ENCODE assay signal across 40 cellular contexts in the genomic region with DNA sequence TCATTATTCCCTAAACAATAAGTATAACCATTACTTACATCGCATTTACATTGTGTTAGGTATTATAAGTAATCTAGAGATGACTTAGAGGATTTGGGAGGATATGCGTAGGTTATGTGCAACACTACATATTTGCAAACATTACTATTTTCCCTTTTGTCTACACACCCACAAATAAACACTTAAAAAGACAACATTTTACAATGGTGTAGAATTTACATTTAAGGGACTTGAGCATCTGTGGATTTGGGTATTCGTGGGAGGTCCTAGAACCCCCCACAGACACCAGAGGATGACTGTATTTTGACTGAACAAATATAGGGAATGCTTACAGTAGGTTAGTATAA.
"Had no signal": no experiment of that assay in that cellular context is flagged by ENCODE, and none has a peak within 500 bp of the region (broad histone marks: within the 10 kb centered on the region; RNA-seq: fewer than 3 reads in every experiment).

No MANE protein-coding gene starts in this region.

- H3K36me3 Mint-ChIP-seq: activated naive CD4-positive, alpha-beta T cell treated with anti-CD3 and anti-CD28 coated beads, Interleukin-2, amount 10 ng/mL, durations not matched to agents 7 days and 5 days; activated naive CD4-positive, alpha-beta T cell treated with anti-CD3 and anti-CD28 coated beads, Interleukin-2, amount 50 U/mL, for 24 hours; activated naive CD4-positive, alpha-beta T cell treated with anti-CD3 and anti-CD28 coated beads, Interleukin-2, amount 50 U/mL, for 72 hours; activated naive CD8-positive, alpha-beta T cell; activated naive CD8-positive, alpha-beta T cell treated with anti-CD3 and anti-CD28 coated beads for 36 hours; activated naive CD8-positive, alpha-beta T cell treated with anti-CD3 and anti-CD28 coated beads, Interleukin-2, amount 10 ng/mL, durations not matched to agents 7 days and 5 days; brain had no signal

- DNase-seq: activated effector memory CD4-positive, alpha-beta T cell treated with anti-CD3 and anti-CD28 coated beads, Interleukin-2, amount 50 U/mL, for 16 hours; activated effector memory CD4-positive, alpha-beta T cell treated with Interleukin-2 at 50 U/mL for 16 hours; activated gamma-delta T cell; activated gamma-delta T cell treated with Interleukin-2 at 50 U/mL for 16 hours; activated naive CD4-positive, alpha-beta T cell; activated naive CD4-positive, alpha-beta T cell treated with anti-CD3 and anti-CD28 coated beads for 36 hours; activated naive CD4-positive, alpha-beta T cell treated with anti-CD3 and anti-CD28 coated beads, Interleukin-2, amount 10 ng/mL, durations not matched to agents 7 days and 5 days; activated naive CD4-positive, alpha-beta T cell treated with anti-CD3 and anti-CD28 coated beads, Interleukin-2, amount 50 U/mL, for 16 hours; activated naive CD4-positive, alpha-beta T cell treated with Interleukin-2 at 50 U/mL for 16 hours; activated naive CD8-positive, alpha-beta T cell treated with anti-CD3 and anti-CD28 coated beads for 36 hours; activated naive CD8-positive, alpha-beta T cell treated with anti-CD3 and anti-CD28 coated beads, Interleukin-2, amount 10 ng/mL, durations not matched to agents 7 days and 5 days; activated naive CD8-positive, alpha-beta T cell treated with anti-CD3 and anti-CD28 coated beads, Interleukin-2, amount 50 U/mL, for 24 hours; activated T-cell treated with anti-CD3 and anti-CD28 coated beads, Interleukin-2, amount 50 U/mL, for 1 hour; activated T-cell treated with anti-CD3 and anti-CD28 coated beads, Interleukin-2, amount 50 U/mL, for 24 hours; activated T-cell treated with anti-CD3 and anti-CD28 coated beads, Interleukin-2, amount 50 U/mL, for 4 hours; activated T-cell treated with anti-CD3 and anti-CD28 coated beads, Interleukin-2, amount 50 U/mL, for 48 hours; activated T-cell treated with anti-CD3 and anti-CD28 coated beads, Interleukin-2, amount 50 U/mL, for 72 hours; adrenal gland; amniotic stem cell; amygdala; anterior cingulate cortex; aorta; body of pancreas; caudate nucleus; central memory CD4-positive, alpha-beta T cell; cerebellar nuclear complex had no signal

- H3K27ac ChIP-seq: adrenal gland, ascending aorta, body of pancreas, brain microvascular endothelial cell, breast epithelium, cardiac muscle cell had no signal

- H3K27me3 ChIP-seq: adrenal gland, ascending aorta, brain microvascular endothelial cell, breast epithelium, cardiac muscle cell had no signal

- H3K9me3 Mint-ChIP-seq: activated naive CD4-positive, alpha-beta T cell treated with anti-CD3 and anti-CD28 coated beads for 36 hours; activated naive CD4-positive, alpha-beta T cell treated with anti-CD3 and anti-CD28 coated beads, Interleukin-2, amount 10 ng/mL, durations not matched to agents 7 days and 5 days; activated naive CD4-positive, alpha-beta T cell treated with anti-CD3 and anti-CD28 coated beads, Interleukin-2, amount 50 U/mL, for 24 hours; activated naive CD4-positive, alpha-beta T cell treated with anti-CD3 and anti-CD28 coated beads, Interleukin-2, amount 50 U/mL, for 72 hours; activated naive CD8-positive, alpha-beta T cell treated with anti-CD3 and anti-CD28 coated beads for 36 hours; activated naive CD8-positive, alpha-beta T cell treated with anti-CD3 and anti-CD28 coated beads, Interleukin-2, amount 10 ng/mL, durations not matched to agents 7 days and 5 days; activated naive CD8-positive, alpha-beta T cell treated with anti-CD3 and anti-CD28 coated beads, Interleukin-2, amount 50 U/mL, for 24 hours; activated T-cell treated with anti-CD3 and anti-CD28 coated beads, Interleukin-2, amount 50 U/mL, for 24 hours; activated T-cell treated with anti-CD3 and anti-CD28 coated beads, Interleukin-2, amount 50 U/mL, for 4 hours; activated T-helper 1 cell treated with anti-CD3 and anti-CD28 coated beads, Interleukin-12 subunit alpha, Interleukin-12 subunit beta, Interleukin-2, Interleukin-4 antibody, amounts not matched to agents 30 ng/mL and 10 ng/mL and 1 ng/mL, durations not matched to agents 14 hours and 24 hours and 36 hours; activated T-helper 17 cell treated with anti-CD3 and anti-CD28 coated beads, Interleukin-2, amount 50 U/mL, for 72 hours; activated T-helper 2 cell treated with anti-CD3 and anti-CD28 coated beads, Interferon-gamma antibody, Interleukin-2, Interleukin-4, amounts not matched to agents 10 μg/mL and 5 μg/mL and 100 μg/mL, durations not matched to agents 14 hours and 24 hours and 36 hours; central memory CD8-positive, alpha-beta T cell had no signal

- H3K9me3 ChIP-seq: adrenal gland, ascending aorta, body of pancreas, breast epithelium had no signal

- H3K36me3 ChIP-seq: adrenal gland, ascending aorta, brain microvascular endothelial cell, breast epithelium, cardiac muscle cell had no signal

- H3K27me3 Mint-ChIP-seq: activated naive CD4-positive, alpha-beta T cell treated with anti-CD3 and anti-CD28 coated beads, Interleukin-2, amount 10 ng/mL, durations not matched to agents 7 days and 5 days had no signal

- FAIRE-seq: astrocyte, bronchial epithelial cell had no signal

- H3K27ac Mint-ChIP-seq: activated naive CD4-positive, alpha-beta T cell treated with anti-CD3 and anti-CD28 coated beads for 36 hours; activated naive CD4-positive, alpha-beta T cell treated with anti-CD3 and anti-CD28 coated beads, Interleukin-2, amount 10 ng/mL, durations not matched to agents 7 days and 5 days; activated naive CD4-positive, alpha-beta T cell treated with anti-CD3 and anti-CD28 coated beads, Interleukin-2, amount 50 U/mL, for 24 hours; activated naive CD4-positive, alpha-beta T cell treated with anti-CD3 and anti-CD28 coated beads, Interleukin-2, amount 50 U/mL, for 72 hours; activated naive CD8-positive, alpha-beta T cell; activated naive CD8-positive, alpha-beta T cell treated with anti-CD3 and anti-CD28 coated beads for 36 hours; activated naive CD8-positive, alpha-beta T cell treated with anti-CD3 and anti-CD28 coated beads, Interleukin-2, amount 10 ng/mL, durations not matched to agents 7 days and 5 days; activated naive CD8-positive, alpha-beta T cell treated with anti-CD3 and anti-CD28 coated beads, Interleukin-2, amount 50 U/mL, for 24 hours; activated T-cell treated with anti-CD3 and anti-CD28 coated beads, Interleukin-2, amount 50 U/mL, for 24 hours; activated T-cell treated with anti-CD3 and anti-CD28 coated beads, Interleukin-2, amount 50 U/mL, for 72 hours; activated T-helper 1 cell treated with anti-CD3 and anti-CD28 coated beads, Interleukin-12 subunit alpha, Interleukin-12 subunit beta, Interleukin-2, Interleukin-4 antibody, amounts not matched to agents 30 ng/mL and 10 ng/mL and 1 ng/mL, durations not matched to agents 14 hours and 24 hours and 36 hours; activated T-helper 17 cell treated with anti-CD3 and anti-CD28 coated beads, Interleukin-2, amount 50 U/mL, for 72 hours; activated T-helper 2 cell treated with anti-CD3 and anti-CD28 coated beads, Interferon-gamma antibody, Interleukin-2, Interleukin-4, amounts not matched to agents 10 μg/mL and 5 μg/mL and 100 μg/mL, durations not matched to agents 14 hours and 24 hours and 36 hours; brain had no signal

- H3K4me3 ChIP-seq: adrenal gland, ascending aorta, body of pancreas, breast epithelium, cardiac muscle cell had no signal

- H3K4me1 ChIP-seq: adrenal gland, ascending aorta, body of pancreas, breast epithelium had no signal

- H3K4me3 Mint-ChIP-seq: activated naive CD4-positive, alpha-beta T cell treated with anti-CD3 and anti-CD28 coated beads for 36 hours; activated naive CD4-positive, alpha-beta T cell treated with anti-CD3 and anti-CD28 coated beads, Interleukin-2, amount 10 ng/mL, durations not matched to agents 7 days and 5 days; activated naive CD4-positive, alpha-beta T cell treated with anti-CD3 and anti-CD28 coated beads, Interleukin-2, amount 50 U/mL, for 24 hours; activated naive CD8-positive, alpha-beta T cell; activated naive CD8-positive, alpha-beta T cell treated with anti-CD3 and anti-CD28 coated beads for 36 hours; activated naive CD8-positive, alpha-beta T cell treated with anti-CD3 and anti-CD28 coated beads, Interleukin-2, amount 10 ng/mL, durations not matched to agents 7 days and 5 days; activated naive CD8-positive, alpha-beta T cell treated with anti-CD3 and anti-CD28 coated beads, Interleukin-2, amount 50 U/mL, for 24 hours; activated T-cell treated with anti-CD3 and anti-CD28 coated beads, Interleukin-2, amount 50 U/mL, for 24 hours; activated T-cell treated with anti-CD3 and anti-CD28 coated beads, Interleukin-2, amount 50 U/mL, for 4 hours; activated T-cell treated with anti-CD3 and anti-CD28 coated beads, Interleukin-2, amount 50 U/mL, for 72 hours; activated T-helper 1 cell treated with anti-CD3 and anti-CD28 coated beads, Interleukin-12 subunit alpha, Interleukin-12 subunit beta, Interleukin-2, Interleukin-4 antibody, amounts not matched to agents 30 ng/mL and 10 ng/mL and 1 ng/mL, durations not matched to agents 14 hours and 24 hours and 36 hours; activated T-helper 17 cell treated with anti-CD3 and anti-CD28 coated beads, Interleukin-2, amount 50 U/mL, for 72 hours; brain; central memory CD8-positive, alpha-beta T cell had no signal

- H3K4me1 Mint-ChIP-seq: activated naive CD4-positive, alpha-beta T cell treated with anti-CD3 and anti-CD28 coated beads, Interleukin-2, amount 10 ng/mL, durations not matched to agents 7 days and 5 days; activated naive CD4-positive, alpha-beta T cell treated with anti-CD3 and anti-CD28 coated beads, Interleukin-2, amount 50 U/mL, for 24 hours; activated naive CD8-positive, alpha-beta T cell treated with anti-CD3 and anti-CD28 coated beads for 36 hours; activated naive CD8-positive, alpha-beta T cell treated with anti-CD3 and anti-CD28 coated beads, Interleukin-2, amount 10 ng/mL, durations not matched to agents 7 days and 5 days; activated naive CD8-positive, alpha-beta T cell treated with anti-CD3 and anti-CD28 coated beads, Interleukin-2, amount 50 U/mL, for 24 hours; activated T-helper 17 cell treated with anti-CD3 and anti-CD28 coated beads, Interleukin-2, amount 50 U/mL, for 72 hours; brain; central memory CD8-positive, alpha-beta T cell had no signal

- ATAC-seq: activated naive CD4-positive, alpha-beta T cell treated with anti-CD3 and anti-CD28 coated beads, Interleukin-2, amount 50 U/mL, for 72 hours; activated naive CD8-positive, alpha-beta T cell treated with anti-CD3 and anti-CD28 coated beads, Interleukin-2, amount 50 U/mL, for 24 hours; activated T-cell treated with anti-CD3 and anti-CD28 coated beads, Interleukin-2, amount 50 U/mL, for 4 hours; activated T-cell treated with anti-CD3 and anti-CD28 coated beads, Interleukin-2, amount 50 U/mL, for 72 hours; activated T-helper 17 cell treated with anti-CD3 and anti-CD28 coated beads, Interleukin-2, amount 50 U/mL, for 72 hours; body of pancreas had no signal
